In genomic region chr5:14870347-14871083, GRCh38 we compare ENCODE assay signal across 7 cellular contexts. TPM values are rescaled to one million over a fixed set of nuclear protein-coding genes. Genes with fewer than 3 reads are reported as not detected.
DNase-seq lines count a peak whose midpoint lies in the region; ATAC-seq and TF ChIP-seq lines count a peak whose summit lies in the region.

No MANE protein-coding gene starts in this region.

- intact Hi-C loops in aorta (cut with DNase I), result loop anchor here (2.0 to 10.0 kb wide), 6 partner anchors 43 to 186 kb away; no protein-coding TSS in a partner anchor

- H3K4me3 ChIP-seq in GM12875 (ENCODE audit: low read depth, low read length), result peak overlapping the region; percentile 49
- H3K4me3 ChIP-seq in gastroesophageal sphincter, result peak overlapping the region; percentile 95 to 96
- peak overlapping the region; percentile 85 to 97 for H3K4me3 ChIP-seq in aorta (ENCODE audit: low read length in 2 of 2)

- WGBS in gastroesophageal sphincter (ENCODE audit: low coverage in 1 of 2), 2 donors, result 5 to 11% methylated on average over 11 to 20 of the region's 21 CpGs
- 2% methylated on average over 21 of the region's 21 CpGs for WGBS in aorta, 2 donors

- no peaks in the 10 kb centered on the region for H3K36me3 ChIP-seq in gastroesophageal sphincter
- no peaks in the 10 kb centered on the region for H3K36me3 ChIP-seq in aorta (ENCODE audit: control insufficient read depth in 1 of 2, insufficient read depth in 2 of 2, low read length in 1 of 2)

- peak; percentile 36 for DNase-seq in NCI-H2171 (lab: John Stamatoyannopoulos, UW)
- DNase-seq in activated T-helper 1 cell treated with Interleukin-2 at 50 U/mL for 16 hours (ENCODE audit: low read depth), result peak; percentile 15
- peak; percentile 58 for DNase-seq in pons (ENCODE audit: low spot score)
- peak in 1 of 2 donors; percentile 63 for DNase-seq in aorta
- no peak for DNase-seq in cortex of kidney (lab: John Stamatoyannopoulos, UW)

- TF ChIP-seq CTCF in GM12875 (IDR thresholded peaks at IDR 0.05; ENCODE audit: borderline replicate concordance, insufficient read depth, low read depth, low read length), result peak; percentile 34; the same call in 1 of the 2 replicates
- TF ChIP-seq CTCF in gastroesophageal sphincter (IDR thresholded peaks at IDR 0.05), result no peak

- no peak for ATAC-seq in gastroesophageal sphincter
- ATAC-seq in aorta (ENCODE audit: low FRiP score), result no peak

- TF ChIP-seq POLR2A in gastroesophageal sphincter (IDR thresholded peaks at IDR 0.05), result no peak

- H3K9me3 ChIP-seq in gastroesophageal sphincter, result no peaks in the 10 kb centered on the region
- no peaks in the 10 kb centered on the region for H3K9me3 ChIP-seq in aorta (ENCODE audit: control insufficient read depth, low read length)

- H3K27ac ChIP-seq in gastroesophageal sphincter, result peak overlapping the region in 2 of 4 donors; percentile 98
- H3K27ac ChIP-seq in aorta (ENCODE audit: low read depth in 1 of 2, low read length in 2 of 2), result no peak overlapping the region

- H3K27me3 ChIP-seq in gastroesophageal sphincter, result no peaks in the 10 kb centered on the region
- no peaks in the 10 kb centered on the region for H3K27me3 ChIP-seq in aorta (ENCODE audit: control insufficient read depth in 1 of 2, insufficient read depth in 2 of 2, low read length in 1 of 2)

- TF ChIP-seq EP300 in gastroesophageal sphincter (IDR thresholded peaks at IDR 0.05), result no peak

- H3K4me1 ChIP-seq in gastroesophageal sphincter, result peaks cover 0 to 33% (median 0%) of the 10 kb centered on the region in 3 donors
- peaks cover 0 to 1% of the 10 kb centered on the region in 2 donors for H3K4me1 ChIP-seq in aorta (ENCODE audit: control insufficient read depth in 1 of 2, insufficient read depth in 2 of 2, low read length in 2 of 2)

RNA-seq across cellular contexts. Expression of gene ANKH, which starts 1.1 kb away (rescaled TPM):
- 10 to 100 TPM; 30.0 to 45.2 (median 36.0) TPM for total RNA-seq in gastroesophageal sphincter
- total RNA-seq in aorta, result 100 to 1,000 TPM; 200 to 257 TPM
- polyA plus RNA-seq in aorta, result 100 to 1,000 TPM in 1 of 2 donors, 10 to 100 TPM in 1; 63.7 to 135 TPM

Comparison
In these comparisons a context has a peak if more than half of its experiments do, and no peak if none do; other contexts are left out.
1. RNA of gene ANKH, which starts 1.1 kb away (total RNA-seq): 200 to 257 TPM in aorta; 30.0 to 45.2 TPM in gastroesophageal sphincter; every median in the first group is over 4 times any median in the second.
2. Peak in every context shown above with its lines, with median percentiles within 50 percentile points of each other: H3K4me3 ChIP-seq.